In the genomic region with DNA sequence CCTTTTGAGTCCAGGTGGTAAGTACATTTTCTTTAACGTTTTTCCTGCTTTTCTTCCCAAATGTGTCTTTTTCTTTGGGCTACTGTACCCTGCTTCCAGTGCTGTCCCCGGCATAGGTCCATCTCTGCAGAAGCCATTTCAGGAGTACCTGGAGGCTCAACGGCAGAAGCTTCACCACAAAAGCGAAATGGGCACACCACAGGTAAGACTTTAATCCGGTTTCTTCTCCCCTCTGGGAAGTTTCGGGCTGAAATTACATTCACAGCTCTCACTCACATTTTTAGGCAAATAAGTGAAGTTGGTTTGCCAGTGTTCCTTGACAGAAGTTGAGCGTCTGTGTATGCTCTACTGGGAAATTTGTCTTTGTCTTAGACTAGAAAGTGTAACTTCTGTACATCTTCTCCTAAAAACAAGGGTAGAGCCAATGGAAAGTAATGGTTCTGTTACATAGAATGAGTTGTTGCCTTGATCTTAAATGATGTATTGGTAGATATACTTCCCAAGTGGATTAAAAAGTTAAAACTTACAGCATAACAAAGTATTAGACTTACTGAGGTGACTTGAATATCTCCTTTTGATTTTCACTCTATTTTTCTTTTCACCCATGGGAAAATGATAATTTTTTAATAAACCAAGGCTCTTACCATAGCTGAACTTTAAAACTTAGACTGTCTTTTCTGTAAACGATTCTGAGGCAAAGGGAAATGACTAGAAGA, we compare ENCODE assay signal across 8 cellular contexts. TPM values are rescaled to one million over a fixed set of nuclear protein-coding genes. Genes with fewer than 3 reads are reported as not detected.
DNase-seq lines count a peak whose midpoint lies in the region; ATAC-seq and TF ChIP-seq lines count a peak whose summit lies in the region.

No MANE protein-coding gene starts in this region.

- peaks cover 38% of the 10 kb centered on the region for H3K79me2 ChIP-seq in ACC112 (ENCODE audit: control insufficient read depth, insufficient read depth, low read length, unreplicated experiment)

- H3K27ac ChIP-seq in ACC112 (ENCODE audit: low read depth, low read length) (peak overlapping the region; percentile 99), HUES48 (ENCODE audit: low read depth, low read length) (peak overlapping the region; percentile 97), gastroesophageal sphincter (peak overlapping the region; percentile 90 to 100 (median 94)), gastrocnemius medialis (peak overlapping the region; percentile 70 to 99 (median 91))

- H3K27me3 ChIP-seq in ACC112 (ENCODE audit: insufficient read depth, low read length) (no peaks in the 10 kb centered on the region), HUES48 (ENCODE audit: control insufficient read depth, insufficient read depth, low read length) (no peaks in the 10 kb centered on the region), gastroesophageal sphincter (no peaks in the 10 kb centered on the region), gastrocnemius medialis (no peaks in the 10 kb centered on the region)

- no peaks in the 10 kb centered on the region for H3K9me3 Mint-ChIP-seq in activated T-cell treated with anti-CD3 and anti-CD28 coated beads, Interleukin-2, amount 50 U/mL, for 4 hours

- peak overlapping the region; percentile 100 for H3K4me3 Mint-ChIP-seq in activated T-cell treated with anti-CD3 and anti-CD28 coated beads, Interleukin-2, amount 50 U/mL, for 4 hours

- H3K36me3 ChIP-seq in ACC112 (ENCODE audit: insufficient read depth, low read length), result peaks cover 38% of the 10 kb centered on the region
- peaks cover 32% of the 10 kb centered on the region for H3K36me3 ChIP-seq in HUES48 (ENCODE audit: control insufficient read depth, insufficient read depth, low read length)
- H3K36me3 ChIP-seq in gastroesophageal sphincter, result peaks cover 0 to 14% of the 10 kb centered on the region in 2 donors
- peaks cover 0 to 25% of the 10 kb centered on the region in 2 donors for H3K36me3 ChIP-seq in gastrocnemius medialis

- WGBS in gastroesophageal sphincter (ENCODE audit: low coverage in 1 of 2), 2 donors, result 2 to 7% methylated on average over 6 to 7 of the region's 8 CpGs

- DNase-seq in activated T-cell treated with anti-CD3 and anti-CD28 coated beads, Interleukin-2, amount 50 U/mL, for 4 hours, result peak; percentile 37
- DNase-seq in gastrocnemius medialis (no peak), NCI-H2029 (lab: John Stamatoyannopoulos, UW) (no peak), mucosa of gallbladder (ENCODE audit: low spot score) (no peak)

- no peaks in the 10 kb centered on the region for H3K27me3 Mint-ChIP-seq in activated T-cell treated with anti-CD3 and anti-CD28 coated beads, Interleukin-2, amount 50 U/mL, for 4 hours (ENCODE audit: low read depth)

- TF ChIP-seq CTCF in gastroesophageal sphincter (IDR thresholded peaks at IDR 0.05), result no peak
- no peak for TF ChIP-seq CTCF in gastrocnemius medialis (IDR thresholded peaks at IDR 0.05 in 4 of 5, conservative IDR thresholded peaks at IDR 0.05 in 1 of 5)

- peak overlapping the region; percentile 93 for H3K4me3 ChIP-seq in ACC112 (ENCODE audit: low read depth, low read length)
- H3K4me3 ChIP-seq in HUES48 (ENCODE audit: low read depth, low read length), result peak overlapping the region; percentile 86
- peak overlapping the region; percentile 60 to 96 for H3K4me3 ChIP-seq in gastroesophageal sphincter
- H3K4me3 ChIP-seq in gastrocnemius medialis, result peak overlapping the region; percentile 47 to 58 (median 54)

- H3K9me3 ChIP-seq in HUES48 (ENCODE audit: control insufficient read depth, insufficient read depth, low read length), result no peaks in the 10 kb centered on the region
- no peaks in the 10 kb centered on the region for H3K9me3 ChIP-seq in gastroesophageal sphincter
- H3K9me3 ChIP-seq in gastrocnemius medialis, result no peaks in the 10 kb centered on the region

- in situ Hi-C loops in gastrocnemius medialis (cut with MboI; ENCODE audit: low sequenced_read_pairs in 4 of 4), result no loop called here

- peaks cover 24% of the 10 kb centered on the region for H3K4me1 Mint-ChIP-seq in activated T-cell treated with anti-CD3 and anti-CD28 coated beads, Interleukin-2, amount 50 U/mL, for 4 hours (ENCODE audit: low read depth)

- H3K36me3 Mint-ChIP-seq in activated T-cell treated with anti-CD3 and anti-CD28 coated beads, Interleukin-2, amount 50 U/mL, for 4 hours (ENCODE audit: insufficient read depth), result peaks cover 53% of the 10 kb centered on the region

- intact Hi-C loops in gastrocnemius medialis (cut with DNase I; ENCODE audit: low total_unique reads), result loop anchor here (2.0 to 5.0 kb wide), 2 partner anchors 56 to 86 kb away; no protein-coding TSS in a partner anchor

- TF ChIP-seq EP300 in gastroesophageal sphincter (IDR thresholded peaks at IDR 0.05), result no peak

- H3K9ac ChIP-seq in HUES48 (ENCODE audit: low read depth, low read length), result peak overlapping the region; percentile 98

- no peak for TF ChIP-seq POLR2A in gastroesophageal sphincter (IDR thresholded peaks at IDR 0.05)
- TF ChIP-seq POLR2A in gastrocnemius medialis (IDR thresholded peaks at IDR 0.05), result no peak

- H2AFZ ChIP-seq in ACC112 (ENCODE audit: low read length, unreplicated experiment), result no peak overlapping the region

- no peak for ATAC-seq in activated T-cell treated with anti-CD3 and anti-CD28 coated beads, Interleukin-2, amount 50 U/mL, for 4 hours
- ATAC-seq in gastroesophageal sphincter, result no peak
- ATAC-seq in gastrocnemius medialis, result no peak
- ATAC-seq in HG02642 (IDR thresholded peaks at IDR 0.05; ENCODE audit: poor library complexity, unreplicated experiment), result no peak

- H3K4me1 ChIP-seq in ACC112 (ENCODE audit: control insufficient read depth, insufficient read depth, low read length, unreplicated experiment), result peaks cover 12% of the 10 kb centered on the region
- H3K4me1 ChIP-seq in HUES48 (ENCODE audit: control insufficient read depth, insufficient read depth, low read length), result 0 out of 2 replicates have a peak, but pooled peaks cover 3% of the 10 kb centered on the region
- H3K4me1 ChIP-seq in gastroesophageal sphincter, result peaks cover 0 to 59% (median 6%) of the 10 kb centered on the region in 3 donors
- H3K4me1 ChIP-seq in gastrocnemius medialis, result peaks cover 4 to 28% of the 10 kb centered on the region in 2 donors

RNA-seq across cellular contexts. Expression of gene TUBD1, which starts 54.4 kb away (rescaled TPM):
- total RNA-seq in activated T-cell treated with anti-CD3 and anti-CD28 coated beads, Interleukin-2, amount 50 U/mL, for 4 hours, result 1 to 10 TPM; 6.5 to 9.6 (median 8.0) TPM
- total RNA-seq in gastroesophageal sphincter, result 10 to 100 TPM in 2 of 4 donors, 1 to 10 TPM in 2; 3.6 to 17.1 (median 10.0) TPM
- total RNA-seq in gastrocnemius medialis, result 1 to 10 TPM; 5.4 to 9.2 (median 9.2) TPM
- total RNA-seq in mucosa of gallbladder, result 8.6 TPM

RNA-seq across cellular contexts. Expression of gene RPS6KB1, which starts 54.6 kb away (rescaled TPM):
- 10 to 100 TPM; 45.3 to 50.1 (median 49.6) TPM for total RNA-seq in activated T-cell treated with anti-CD3 and anti-CD28 coated beads, Interleukin-2, amount 50 U/mL, for 4 hours
- total RNA-seq in gastroesophageal sphincter (10 to 100 TPM; 19.2 to 36.3 (median 27.6) TPM), gastrocnemius medialis (10 to 100 TPM; 38.4 to 58.4 (median 41.6) TPM), mucosa of gallbladder (27.3 TPM)
